1 cellular context compared by ENCODE assay signal in genomic region chr2:74489906-74490305, GRCh38.
A peak's percentile ranks its signal among the peaks of the same experiment; 100 is the strongest.
TF ChIP-seq lines count a peak whose summit lies in the region.

No MANE protein-coding gene starts in this region.

TF ChIP-seq in HepG2, 621 proteins besides CTCF, POLR2A, EP300 and RAD21:
- TF ChIP-seq KDM5B (CRISPR knock-in tag; IDR thresholded peaks at IDR 0.05; ENCODE audit: borderline replicate concordance) (0 out of 2 replicates have a peak, but pooled peaks have one; percentile 2), ZNF136 (CRISPR knock-in tag; IDR thresholded peaks at IDR 0.05; ENCODE audit: low read depth) (no peak)
